Comparison of ENCODE assay signal across 20 cellular contexts in the genomic region with DNA sequence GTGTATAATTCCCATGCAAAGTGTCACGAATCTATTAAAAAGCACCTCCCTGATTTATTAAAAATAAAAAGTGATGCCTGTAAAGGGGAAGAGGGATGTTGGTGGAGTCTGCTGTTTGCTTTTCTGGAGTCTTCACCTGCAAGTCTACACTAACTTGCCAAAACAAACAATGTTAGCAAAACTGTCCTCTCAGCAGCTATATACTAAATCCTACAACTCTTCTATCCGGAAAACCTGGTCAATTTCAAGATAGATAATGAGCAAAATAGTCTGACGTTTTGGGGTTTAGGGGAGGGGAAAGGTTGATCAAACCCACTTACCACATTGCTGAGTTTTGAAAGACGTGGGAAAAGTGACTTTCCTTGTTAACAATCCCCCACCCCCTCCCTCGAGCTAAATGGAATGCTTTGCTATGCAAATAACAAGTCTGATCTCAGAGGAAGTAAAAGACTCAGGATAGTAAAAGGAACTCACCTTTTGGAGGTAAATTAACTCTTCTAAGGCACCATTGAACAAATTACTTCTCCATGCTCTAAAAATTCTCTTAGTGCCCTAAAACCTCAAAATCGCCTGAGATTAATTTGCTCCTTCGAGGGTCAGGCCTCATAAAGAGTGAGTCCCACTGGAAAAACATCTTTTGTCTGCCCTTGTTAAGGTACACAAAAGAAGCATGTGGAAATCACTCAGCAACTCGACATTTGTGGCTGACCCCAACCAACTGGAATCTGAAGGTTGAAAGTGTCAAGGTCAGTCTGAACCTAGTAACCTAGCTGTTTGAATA. TPM values are rescaled to one million over a fixed set of nuclear protein-coding genes. Genes with fewer than 3 reads are reported as not detected.
DNase-seq lines count a peak whose midpoint lies in the region; ATAC-seq, FAIRE-seq and TF ChIP-seq lines count a peak whose summit lies in the region.
"Had no signal": no experiment of that assay in that cellular context is flagged by ENCODE, and none has a peak within 500 bp of the region (broad histone marks: within the 10 kb centered on the region; RNA-seq: fewer than 3 reads in every experiment).

No MANE protein-coding gene starts in this region.

- intact Hi-C loops in pancreas (cut with DNase I) = no loop called here

- H3K27me3 ChIP-seq in H7 (ENCODE audit: control insufficient read depth, insufficient read depth, low read length) = peaks cover 31% of the 10 kb centered on the region
- H3K27me3 ChIP-seq in iPS-15b (ENCODE audit: control insufficient read depth, insufficient read depth, low read length) = peaks cover 40% of the 10 kb centered on the region
- H3K27me3 ChIP-seq in pancreas = peaks cover 0 to 3% (median 0%) of the 10 kb centered on the region in 4 donors

- H3K36me3 ChIP-seq in H7 (replicated peaks; ENCODE audit: control insufficient read depth, insufficient read depth, low read length) = no peaks in the 10 kb centered on the region
- no peaks in the 10 kb centered on the region for H3K36me3 ChIP-seq in iPS-15b (ENCODE audit: control insufficient read depth, insufficient read depth, low read length)
- H3K36me3 ChIP-seq in pancreas = no peaks in the 10 kb centered on the region
- H3K36me3 ChIP-seq: brain microvascular endothelial cell, gastrocnemius medialis, transverse colon had no signal

- WGBS in pancreas, 2 donors = 19 to 25% methylated on average over 8 of the region's 8 CpGs

- H3K9ac ChIP-seq in iPS-15b (ENCODE audit: low read depth, low read length) = no peak overlapping the region

- DNase-seq in H7 = peak; percentile 72
- DNase-seq in NCI-H526 (lab: John Stamatoyannopoulos, UW) = peak; percentile 33 to 69
- DNase-seq in pancreas = no peak
- no peak for DNase-seq in ureter (ENCODE audit: low spot score)
- DNase-seq in DMS153 (lab: John Stamatoyannopoulos, UW) = no peak
- DNase-seq in coronary artery (ENCODE audit: low spot score) = no peak
- DNase-seq: activated CD8-positive, alpha-beta T cell treated with anti-CD3 and anti-CD28 coated beads, Interleukin-2, amount 10 ng/mL, durations not matched to agents 7 days and 5 days; activated T-cell treated with anti-CD3 and anti-CD28 coated beads, Interleukin-2, amount 50 U/mL, for 48 hours; brain microvascular endothelial cell; gastrocnemius medialis; immature natural killer cell; NK-92 treated with Interleukin-12 subunit alpha and Interleukin-12 subunit beta, amount 100 ng/mL, for 24 hours; stimulated activated CD4-positive, alpha-beta T cell treated with anti-CD3 and anti-CD28 coated beads, Interleukin-15, amount 100 ng/mL, for 24 hours; stimulated activated naive CD4-positive, alpha-beta T cell treated with Interleukin-2 at 50 U/mL for 16 hours; transverse colon had no signal

- peaks cover 33% of the 10 kb centered on the region for H3K4me1 ChIP-seq in iPS-15b (ENCODE audit: control insufficient read depth, insufficient read depth, low read length)
- peaks cover 0 to 3% (median 0%) of the 10 kb centered on the region in 3 donors for H3K4me1 ChIP-seq in pancreas
- H3K4me1 ChIP-seq: gastrocnemius medialis had no signal

- H3K27ac ChIP-seq in pancreas (peak overlapping the region in 2 of 4 donors; percentile 33 to 47), coronary artery (no peak overlapping the region)
- H3K27ac ChIP-seq: brain microvascular endothelial cell, gastrocnemius medialis, RWPE1, transverse colon had no signal

- H3K4me3 ChIP-seq in H7 (ENCODE audit: insufficient read depth, low read depth, low read length) (no peak overlapping the region), iPS-15b (ENCODE audit: low read depth, low read length) (peak overlapping the region; percentile 14), pancreas (no peak overlapping the region), coronary artery (no peak overlapping the region)
- H3K4me3 ChIP-seq: gastrocnemius medialis, K562, transverse colon had no signal

- ATAC-seq in pancreas = peak in 3 of 4 donors; percentile 40 to 60 (median 40)
- ATAC-seq in GM21717 (IDR thresholded peaks at IDR 0.05; ENCODE audit: unreplicated experiment) = no peak
- ATAC-seq: activated CD8-positive, alpha-beta T cell treated with anti-CD3 and anti-CD28 coated beads, Interleukin-2, amount 10 ng/mL, durations not matched to agents 7 days and 5 days; gastrocnemius medialis; K562 had no signal

- H3K9me3 ChIP-seq in iPS-15b (ENCODE audit: control insufficient read depth, insufficient read depth, low read length) (no peaks in the 10 kb centered on the region), pancreas (no peaks in the 10 kb centered on the region)
- H3K9me3 ChIP-seq: gastrocnemius medialis, transverse colon had no signal

- FAIRE-seq in pancreas (lab: Jason Lieb, UNC) = no peak
- FAIRE-seq: GM19239, K562 had no signal

- TF ChIP-seq CTCF in pancreas (IDR thresholded peaks at IDR 0.05) (no peak), coronary artery (IDR thresholded peaks at IDR 0.05) (no peak)

RNA-seq across cellular contexts. Expression of gene BMP4, which starts 13.5 kb away (rescaled TPM):
- total RNA-seq in H7 (2014; rRNA removed; shearing (Covaris generic)) = 20.4 and 22.9 TPM in 2 replicates
- total RNA-seq in pancreas (1 to 10 TPM in 5 of 6 donors, under 1 TPM in 1; 0.59 to 4.6 (median 2.0) TPM), ureter (10.8 TPM)
- 1 to 10 TPM; 1.9 to 2.0 TPM for polyA plus RNA-seq in pancreas
- total RNA-seq: activated CD8-positive, alpha-beta T cell treated with anti-CD3 and anti-CD28 coated beads, Interleukin-2, amount 10 ng/mL, durations not matched to agents 7 days and 5 days; K562 had no signal
- polyA plus RNA-seq: immature natural killer cell, K562 had no signal

Comparison
In these comparisons a context has a peak if more than half of its experiments do, and no peak if none do; other contexts are left out.
1. DNase-seq: peak in H7 (single experiment) and NCI-H526 (2 of 2); none in pancreas (0 of 6), ureter (single experiment), DMS153 (single experiment) and coronary artery (single experiment).